In genomic region chr22:39530136-39530535, GRCh38 we compare ENCODE assay signal across 11 cellular contexts. TPM values are rescaled to one million over a fixed set of nuclear protein-coding genes. Genes with fewer than 3 reads are reported as not detected.
DNase-seq lines count a peak whose midpoint lies in the region; ATAC-seq, FAIRE-seq and TF ChIP-seq lines count a peak whose summit lies in the region.
"Had no signal": no experiment of that assay in that cellular context is flagged by ENCODE, and none has a peak within 500 bp of the region (broad histone marks: within the 10 kb centered on the region; RNA-seq: fewer than 3 reads in every experiment).

No MANE protein-coding gene starts in this region.

- H3K4me2 ChIP-seq in MM.1S (ENCODE audit: low read depth, low read length), result peak overlapping the region; percentile 58; the same call in 1 of the 2 replicates

- no peak overlapping the region for H3K27ac ChIP-seq in CD8-positive, alpha-beta memory T cell (ENCODE audit: low read depth, low read length)
- H3K27ac ChIP-seq in MM.1S (ENCODE audit: low read length), result peak overlapping the region; percentile 98; the same call in 1 of the 2 replicates
- H3K27ac ChIP-seq in colonic mucosa, result peak overlapping the region; percentile 89
- H3K27ac ChIP-seq in sigmoid colon, result peak overlapping the region in 3 of 4 donors; percentile 73 to 99 (median 99)

- no peaks in the 10 kb centered on the region for H3K27me3 Mint-ChIP-seq in CD8-positive, alpha-beta memory T cell

- ATAC-seq in GM18861 (IDR thresholded peaks at IDR 0.05; ENCODE audit: unreplicated experiment), result no peak
- ATAC-seq: heart left ventricle had no signal

- no peak for FAIRE-seq in GM12892 (lab: Jason Lieb, UNC)

- no peaks in the 10 kb centered on the region for H3K9me2 ChIP-seq in MM.1S (replicated peaks; ENCODE audit: insufficient read depth, low read length)

- peaks cover 70% of the 10 kb centered on the region for H3K4me1 ChIP-seq in CD8-positive, alpha-beta memory T cell (ENCODE audit: insufficient read depth, low read length)
- peaks cover 46% of the 10 kb centered on the region for H3K4me1 ChIP-seq in MM.1S (ENCODE audit: low read length)
- peaks cover 43% of the 10 kb centered on the region for H3K4me1 ChIP-seq in colonic mucosa
- peaks cover 3 to 77% (median 67%) of the 10 kb centered on the region in 4 donors for H3K4me1 ChIP-seq in sigmoid colon

- no peak for TF ChIP-seq EP300 in sigmoid colon (IDR thresholded peaks at IDR 0.05)

- POLR2A ChIA-PET in CD8-positive, alpha-beta memory T cell (lab: Charles Lee), result interaction anchor here (0.5 to 2.3 kb wide), 5 partner anchors 10 to 514 kb away, joined by 3 to 33 read pairs (median 4); partner anchors contain the start of genes ATF4 and TAB1

- intact Hi-C loops in colonic mucosa (cut with DNase I), result loop anchor here (10.0 kb wide), 1 partner anchor 815 kb away; the partner anchor contains the start of gene ADSL
- intact Hi-C loops in sigmoid colon (cut with DNase I), result loop anchor here (5.0 kb wide), 4 partner anchors 378 to 662 kb away; partner anchors contain the start of genes CBX7 and TNRC6B

- CTCF ChIA-PET in CD8-positive, alpha-beta memory T cell (lab: Charles Lee), result interaction anchor here (0.8 to 4.9 kb wide), 15 partner anchors 10 to 494 kb away, joined by 3 to 57 read pairs (median 5); partner anchors contain the start of genes ATF4, MIEF1 and TAB1

- TF ChIP-seq POLR2A in sigmoid colon (IDR thresholded peaks at IDR 0.05) (no peak), GM12892 (IDR thresholded peaks at IDR 0.05; ENCODE audit: low read depth, low read length) (no peak)

- H3K9me3 ChIP-seq in CD8-positive, alpha-beta memory T cell (ENCODE audit: low read length), result no peaks in the 10 kb centered on the region
- H3K9me3 ChIP-seq in MM.1S (replicated peaks; ENCODE audit: insufficient read depth, low read length) (no peaks in the 10 kb centered on the region), colonic mucosa (no peaks in the 10 kb centered on the region), sigmoid colon (no peaks in the 10 kb centered on the region)
- H3K9me3 ChIP-seq: heart left ventricle had no signal

- no peak for TF ChIP-seq CTCF in MM.1S (IDR thresholded peaks at IDR 0.05; ENCODE audit: low read length)
- no peak for TF ChIP-seq CTCF in colonic mucosa (IDR thresholded peaks at IDR 0.05)
- TF ChIP-seq CTCF in sigmoid colon (IDR thresholded peaks at IDR 0.05), result no peak

- H3K27ac Mint-ChIP-seq in CD8-positive, alpha-beta memory T cell, result peak overlapping the region in 6 of 8 donors; percentile 19 to 92 (median 64)

- no peaks in the 10 kb centered on the region for H4K20me1 ChIP-seq in MM.1S (ENCODE audit: insufficient read depth, low read length)

- peaks cover 0 to 50% (median 3%) of the 10 kb centered on the region in 3 donors for H3K36me3 Mint-ChIP-seq in CD8-positive, alpha-beta memory T cell

- peaks cover 18% of the 10 kb centered on the region for H3K36me3 ChIP-seq in CD8-positive, alpha-beta memory T cell (ENCODE audit: insufficient read depth, low read length)
- no peaks in the 10 kb centered on the region for H3K36me3 ChIP-seq in MM.1S (replicated peaks; ENCODE audit: insufficient read depth, low read length)
- no peaks in the 10 kb centered on the region for H3K36me3 ChIP-seq in colonic mucosa
- H3K36me3 ChIP-seq in sigmoid colon, result peaks cover under 1 to 18% (median 6%) of the 10 kb centered on the region in 4 donors

- peak overlapping the region; percentile 0 to 92 (median 69) for H3K4me3 Mint-ChIP-seq in CD8-positive, alpha-beta memory T cell

- peaks cover 47% of the 10 kb centered on the region for H3K79me2 ChIP-seq in MM.1S (ENCODE audit: low read length)

- H3K9me3 Mint-ChIP-seq in CD8-positive, alpha-beta memory T cell, result no peaks in the 10 kb centered on the region

- H3K4me1 Mint-ChIP-seq in CD8-positive, alpha-beta memory T cell, result peaks cover 60 to 83% (median 78%) of the 10 kb centered on the region in 3 donors

- H3K9ac ChIP-seq in MM.1S (ENCODE audit: low read length) (0 out of 2 replicates have a peak overlapping the region, but pooled peaks have one; percentile 2), colonic mucosa (ENCODE audit: low read depth in 2 of 2, low read length in 2 of 2) (no peak overlapping the region)

- no peak overlapping the region for H2AFZ ChIP-seq in MM.1S (ENCODE audit: low read length)

- WGBS in sigmoid colon, 2 donors, result 51 to 75% methylated on average over 8 of the region's 8 CpGs

- no peak overlapping the region for H3K4me3 ChIP-seq in CD8-positive, alpha-beta memory T cell (ENCODE audit: low read length)
- no peak overlapping the region for H3K4me3 ChIP-seq in MM.1S (ENCODE audit: low read length)
- no peak overlapping the region for H3K4me3 ChIP-seq in colonic mucosa
- no peak overlapping the region for H3K4me3 ChIP-seq in sigmoid colon

- H3K27me3 ChIP-seq in CD8-positive, alpha-beta memory T cell (ENCODE audit: insufficient read depth, low read length, poor library complexity, severe bottlenecking), result no peaks in the 10 kb centered on the region
- H3K27me3 ChIP-seq in MM.1S (replicated peaks; ENCODE audit: insufficient read depth, low read length) (no peaks in the 10 kb centered on the region), colonic mucosa (no peaks in the 10 kb centered on the region), sigmoid colon (no peaks in the 10 kb centered on the region)
- H3K27me3 ChIP-seq: heart left ventricle had no signal

- peaks cover 57% of the 10 kb centered on the region for H3F3A ChIP-seq in MM.1S (ENCODE audit: insufficient read depth, low read length)

- no peak for DNase-seq in CD8-positive, alpha-beta memory T cell
- DNase-seq in MM.1S (no peak), colonic mucosa (no peak), sigmoid colon (no peak), RKO (ENCODE audit: low spot score) (no peak), NCI-H1092 (lab: John Stamatoyannopoulos, UW) (no peak), GM12892 (ENCODE audit: insufficient read length) (no peak)
- DNase-seq: NCI-H510A had no signal

RNA-seq across cellular contexts. Expression of gene RPS19BP1, which starts 2.4 kb away (rescaled TPM):
- 100 to 1,000 TPM; 158 to 160 TPM for total RNA-seq in CD8-positive, alpha-beta memory T cell
- 128 TPM for polyA plus RNA-seq in CD8-positive, alpha-beta memory T cell
- 100 to 1,000 TPM in 1 of 2 donors, 10 to 100 TPM in 1; 61.4 to 111 TPM for total RNA-seq in colonic mucosa
- 100 to 1,000 TPM; 148 to 217 (median 189) TPM for total RNA-seq in sigmoid colon
- polyA plus RNA-seq in sigmoid colon, result 100 to 1,000 TPM; 176 to 180 (median 180) TPM
- polyA plus RNA-seq in GM12892 (2012; ENCODE audit: missing spikeins), result 46.3 TPM

RNA-seq across cellular contexts. Expression of gene ATF4, which starts 9.8 kb away (rescaled TPM):
- 100 to 1,000 TPM; 757 to 758 TPM for total RNA-seq in CD8-positive, alpha-beta memory T cell
- 103 TPM for polyA plus RNA-seq in CD8-positive, alpha-beta memory T cell
- 100 to 1,000 TPM; 279 to 302 TPM for total RNA-seq in colonic mucosa
- total RNA-seq in sigmoid colon, result 100 to 1,000 TPM; 483 to 651 (median 631) TPM
- polyA plus RNA-seq in sigmoid colon, result 100 to 1,000 TPM; 423 to 446 (median 444) TPM
- 330 TPM for polyA plus RNA-seq in GM12892 (2012; ENCODE audit: missing spikeins)

RNA-seq across cellular contexts. Expression of gene MIEF1, which starts 28.0 kb away (rescaled TPM):
- total RNA-seq in CD8-positive, alpha-beta memory T cell, result 10 to 100 TPM; 59.9 to 60.9 TPM
- 29.4 TPM for polyA plus RNA-seq in CD8-positive, alpha-beta memory T cell
- 10 to 100 TPM; 28.6 to 36.6 TPM for total RNA-seq in colonic mucosa
- total RNA-seq in sigmoid colon, result 10 to 100 TPM; 11.8 to 19.7 (median 14.2) TPM
- polyA plus RNA-seq in sigmoid colon, result 10 to 100 TPM in 2 of 3 donors, 1 to 10 TPM in 1; 9.0 to 25.4 (median 11.6) TPM
- 15.2 TPM for polyA plus RNA-seq in GM12892 (2012; ENCODE audit: missing spikeins)

RNA-seq across cellular contexts. Expression of gene CACNA1I, which starts 40.4 kb away (rescaled TPM):
- total RNA-seq in CD8-positive, alpha-beta memory T cell, result 1 to 10 TPM; 4.6 TPM
- polyA plus RNA-seq in CD8-positive, alpha-beta memory T cell, result 0.71 TPM
- total RNA-seq in colonic mucosa (1 to 10 TPM in 1 of 2 donors, under 1 TPM in 1; 0.69 to 1.0 TPM), sigmoid colon (under 1 TPM in 3 of 4 donors, not detected in 1; under 0.01 to 0.16 (median 0.14) TPM)
- under 1 TPM in 1 of 3 donors, not detected in 2; 0.95 TPM for polyA plus RNA-seq in sigmoid colon
- polyA plus RNA-seq in GM12892 (2012; ENCODE audit: missing spikeins), result not detected
- total RNA-seq: lung microvascular endothelial cell had no signal
